22 cellular contexts compared by ENCODE assay signal in genomic region chr11:59183768-59184167, GRCh38. TPM values are rescaled to one million over a fixed set of nuclear protein-coding genes. Genes with fewer than 3 reads are reported as not detected.
DNase-seq lines count a peak whose midpoint lies in the region; ATAC-seq and TF ChIP-seq lines count a peak whose summit lies in the region.
"Had no signal": no experiment of that assay in that cellular context is flagged by ENCODE, and none has a peak within 500 bp of the region (broad histone marks: within the 10 kb centered on the region; RNA-seq: fewer than 3 reads in every experiment).

No MANE protein-coding gene starts in this region.

- no peak for TF ChIP-seq CTCF in RWPE1 (conservative IDR thresholded peaks at IDR 0.05; ENCODE audit: low read depth)

- no peak for ATAC-seq in GM19324 (IDR thresholded peaks at IDR 0.05; ENCODE audit: low FRiP score, unreplicated experiment)
- ATAC-seq: activated CD8-positive, alpha-beta T cell treated with anti-CD3 and anti-CD28 coated beads, Interleukin-2, amount 10 ng/mL, durations not matched to agents 7 days and 5 days; activated T-cell treated with anti-CD3 and anti-CD28 coated beads, Interleukin-2, amount 50 U/mL, for 4 hours; naive thymus-derived CD8-positive, alpha-beta T cell had no signal

- TF ChIP-seq POLR2A in erythroblast (IDR thresholded peaks at IDR 0.05; ENCODE audit: low read length), result no peak

- CTCF ChIA-PET in RWPE1 (lab: Yijun Ruan, JAX), result interaction anchor here (0.6 kb wide), 1 partner anchor 13 kb away, joined by 3 read pairs; no protein-coding TSS in a partner anchor

- POLR2A ChIA-PET in RWPE1 (lab: Yijun Ruan, JAX; ENCODE audit: low non-redundant PET), result no interaction called here

- DNase-seq in RWPE1 (ENCODE audit: low spot score) (no peak), fibroblast of peridontal ligament (ENCODE audit: extremely low read depth) (peak; percentile 16), mucosa of gallbladder (ENCODE audit: low spot score) (peak; percentile 62), substantia nigra (lab: John Stamatoyannopoulos, UW) (no peak), erythroblast (lab: John Stamatoyannopoulos, UW) (no peak)
- DNase-seq in activated naive CD4-positive, alpha-beta T cell treated with anti-CD3 and anti-CD28 coated beads, Interleukin-2, amount 50 U/mL, for 16 hours, result no peak
- DNase-seq: activated CD8-positive, alpha-beta T cell treated with anti-CD3 and anti-CD28 coated beads, Interleukin-2, amount 10 ng/mL, durations not matched to agents 7 days and 5 days; activated naive CD4-positive, alpha-beta T cell treated with anti-CD3 and anti-CD28 coated beads for 36 hours; activated T-cell treated with anti-CD3 and anti-CD28 coated beads, Interleukin-2, amount 50 U/mL, for 4 hours; HFFc6; Kasumi-1; naive thymus-derived CD8-positive, alpha-beta T cell; NCI-H1105; NCI-H2081 treated with DMSO at 0.1 percent for 48 hours; NCI-H510A; RPMI8226; spleen; stimulated activated CD4-positive, alpha-beta T cell treated with anti-CD3 and anti-CD28 coated beads, Interleukin-4, amount 100 ng/mL, for 4 hours had no signal

- H3K27ac ChIP-seq in RWPE1 (peak overlapping the region; percentile 78), substantia nigra (ENCODE audit: low read depth, low read length, poor library complexity, severe bottlenecking) (peak overlapping the region; percentile 73)

RNA-seq across cellular contexts. Expression of gene DTX4, which starts 11.8 kb away (rescaled TPM):
- total RNA-seq in mucosa of gallbladder, result 63.6 TPM
- total RNA-seq: Daoy had no signal

RNA-seq across cellular contexts. Expression of gene MPEG1, which starts 29.0 kb away (rescaled TPM):
- total RNA-seq in mucosa of gallbladder, result 13.5 TPM
- total RNA-seq: activated CD8-positive, alpha-beta T cell treated with anti-CD3 and anti-CD28 coated beads, Interleukin-2, amount 10 ng/mL, durations not matched to agents 7 days and 5 days; activated naive CD4-positive, alpha-beta T cell treated with anti-CD3 and anti-CD28 coated beads for 36 hours; Daoy; HFFc6; HT1080; lung microvascular endothelial cell had no signal

RNA-seq across cellular contexts. Expression of gene FAM111A, which starts 41.1 kb away (rescaled TPM):
- 41.0 TPM for total RNA-seq in mucosa of gallbladder

Comparison
In these comparisons a context has a peak if more than half of its experiments do, and no peak if none do; other contexts are left out.
1. DNase-seq: peak in fibroblast of peridontal ligament (single experiment) and mucosa of gallbladder (single experiment); none in RWPE1 (single experiment), substantia nigra (0 of 49), erythroblast (0 of 2) and activated naive CD4-positive, alpha-beta T cell treated with anti-CD3 and anti-CD28 coated beads, Interleukin-2, amount 50 U/mL, for 16 hours (single experiment).